In the genomic region with DNA sequence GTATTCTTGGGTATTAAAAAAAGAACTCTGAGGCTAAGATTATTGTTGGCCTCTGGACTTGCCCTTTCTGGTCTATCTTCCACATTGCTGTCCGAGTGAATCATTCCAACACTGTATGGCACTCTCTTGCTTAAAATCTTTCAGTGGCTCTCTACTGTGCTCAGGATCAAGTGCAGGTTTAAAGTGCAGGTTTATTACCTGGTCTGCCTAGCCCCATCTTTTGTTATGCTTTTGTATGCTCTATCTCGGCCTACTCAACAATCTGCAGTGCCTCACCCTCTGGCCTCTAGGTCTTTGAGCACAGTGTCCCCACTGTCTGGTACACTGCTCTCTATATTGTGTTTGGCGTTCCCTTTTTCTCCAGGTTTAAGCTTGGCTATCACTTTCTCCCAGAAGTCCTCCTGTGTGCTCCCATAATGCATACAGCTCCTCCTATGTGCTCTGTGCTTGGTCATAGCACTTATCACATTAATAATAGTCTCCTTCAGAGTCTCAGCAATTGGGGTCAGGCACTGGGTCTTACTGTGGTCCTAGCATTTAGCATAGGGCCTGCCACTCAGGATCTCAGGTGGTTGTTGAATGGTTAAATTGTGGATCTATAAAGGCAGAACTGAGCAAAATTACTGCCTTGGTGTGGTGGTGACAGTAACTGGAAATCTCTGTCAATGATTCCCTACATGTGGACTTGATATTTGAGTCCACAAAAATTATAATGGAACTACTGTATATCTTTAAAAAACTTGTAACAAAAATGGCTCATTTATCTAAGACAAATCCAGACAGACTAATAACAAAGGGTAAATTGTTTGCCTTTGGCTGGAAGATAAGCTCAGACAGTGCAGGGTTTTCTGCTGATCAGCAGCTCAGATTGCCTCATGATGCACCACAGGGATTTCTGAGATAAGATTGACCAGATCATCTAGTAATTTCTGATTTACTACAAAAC, we compare ENCODE assay signal across 18 cellular contexts. TPM values are rescaled to one million over a fixed set of nuclear protein-coding genes. Genes with fewer than 3 reads are reported as not detected.
A peak's percentile ranks its signal among the peaks of the same experiment; 100 is the strongest.
DNase-seq lines count a peak whose midpoint lies in the region; ATAC-seq, FAIRE-seq and TF ChIP-seq lines count a peak whose summit lies in the region.
"Had no signal": no experiment of that assay in that cellular context is flagged by ENCODE, and none has a peak within 500 bp of the region (broad histone marks: within the 10 kb centered on the region; RNA-seq: fewer than 3 reads in every experiment).

No MANE protein-coding gene starts in this region.

- H3K4me3 Mint-ChIP-seq in central memory CD8-positive, alpha-beta T cell: no peak overlapping the region
- H3K4me3 Mint-ChIP-seq in activated T-cell treated with anti-CD3 and anti-CD28 coated beads, Interleukin-2, amount 50 U/mL, for 4 hours: no peak overlapping the region
- H3K4me3 Mint-ChIP-seq: activated B cell treated with CpG ODN at 0.5 μM for 24 hours; activated naive CD4-positive, alpha-beta T cell treated with anti-CD3 and anti-CD28 coated beads, Interleukin-2, amount 50 U/mL, for 24 hours had no signal

- DNase-seq in NCI-H2227 (lab: John Stamatoyannopoulos, UW; ENCODE audit: unreplicated experiment): peak; percentile 36
- DNase-seq in central memory CD8-positive, alpha-beta T cell (ENCODE audit: low spot score in 2 of 2): no peak
- no peak for DNase-seq in left colon
- peak; percentile 33 for DNase-seq in small intestine
- no peak for DNase-seq in tibial nerve (ENCODE audit: low spot score in 2 of 2)
- DNase-seq in activated T-cell treated with anti-CD3 and anti-CD28 coated beads, Interleukin-2, amount 50 U/mL, for 4 hours: no peak
- DNase-seq in effector CD8-positive, alpha-beta T cell (lab: John Stamatoyannopoulos, UW): no peak
- DNase-seq: activated B cell treated with CpG ODN at 0.5 μM for 24 hours; activated CD8-positive, alpha-beta memory T cell treated with anti-CD3 and anti-CD28 coated beads, Interleukin-2, amount 50 U/mL, for 48 hours; MV-4-11; OCI-M1; psoas muscle; upper lobe of right lung had no signal

- no peaks in the 10 kb centered on the region for H3K9me3 ChIP-seq in small intestine (ENCODE audit: control insufficient read depth, low read depth)
- H3K9me3 ChIP-seq in tibial nerve: no peaks in the 10 kb centered on the region
- H3K9me3 ChIP-seq: psoas muscle, upper lobe of right lung had no signal

- H3K27me3 ChIP-seq in small intestine (ENCODE audit: control insufficient read depth in 2 of 2, insufficient read depth in 2 of 2, low read length in 2 of 2): no peaks in the 10 kb centered on the region
- H3K27me3 ChIP-seq in tibial nerve: no peaks in the 10 kb centered on the region
- H3K27me3 ChIP-seq: upper lobe of right lung had no signal

- TF ChIP-seq CTCF in tibial nerve (IDR thresholded peaks at IDR 0.05): no peak

- no peaks in the 10 kb centered on the region for H3K9me3 Mint-ChIP-seq in central memory CD8-positive, alpha-beta T cell
- no peaks in the 10 kb centered on the region for H3K9me3 Mint-ChIP-seq in activated T-cell treated with anti-CD3 and anti-CD28 coated beads, Interleukin-2, amount 50 U/mL, for 4 hours
- H3K9me3 Mint-ChIP-seq: activated B cell treated with CpG ODN at 0.5 μM for 24 hours; activated naive CD4-positive, alpha-beta T cell treated with anti-CD3 and anti-CD28 coated beads, Interleukin-2, amount 50 U/mL, for 24 hours had no signal

- H3K4me3 ChIP-seq in small intestine (ENCODE audit: low read depth in 1 of 2, low read length in 2 of 2) (no peak overlapping the region), tibial nerve (no peak overlapping the region)
- H3K4me3 ChIP-seq: psoas muscle, upper lobe of right lung had no signal

- H3K36me3 Mint-ChIP-seq in central memory CD8-positive, alpha-beta T cell (ENCODE audit: insufficient read depth): peaks cover 36% of the 10 kb centered on the region
- peaks cover 12% of the 10 kb centered on the region for H3K36me3 Mint-ChIP-seq in activated T-cell treated with anti-CD3 and anti-CD28 coated beads, Interleukin-2, amount 50 U/mL, for 4 hours (ENCODE audit: insufficient read depth)

- ATAC-seq in central memory CD8-positive, alpha-beta T cell (replicated peaks; ENCODE audit: extremely low read depth, poor library complexity, severe bottlenecking): no peak
- ATAC-seq in left colon: peak; percentile 60
- ATAC-seq in activated T-cell treated with anti-CD3 and anti-CD28 coated beads, Interleukin-2, amount 50 U/mL, for 4 hours: no peak
- ATAC-seq: psoas muscle, upper lobe of right lung had no signal

- H3K27ac ChIP-seq in small intestine (ENCODE audit: low read depth in 1 of 2, low read length in 1 of 2): no peak overlapping the region
- no peak overlapping the region for H3K27ac ChIP-seq in tibial nerve
- H3K27ac ChIP-seq: C4-2B, psoas muscle, upper lobe of right lung had no signal

- no peak for FAIRE-seq in small intestine (lab: Jason Lieb, UNC)
- FAIRE-seq: G401.6 had no signal

- H3K27ac Mint-ChIP-seq in central memory CD8-positive, alpha-beta T cell (ENCODE audit: low read depth): peak overlapping the region; percentile 50
- H3K27ac Mint-ChIP-seq: activated B cell treated with CpG ODN at 0.5 μM for 24 hours had no signal

- H3K4me1 ChIP-seq in small intestine (ENCODE audit: control insufficient read depth in 2 of 2, insufficient read depth in 1 of 2, low read depth in 1 of 2, low read length in 1 of 2) (no peaks in the 10 kb centered on the region), tibial nerve (peaks cover 0 to 13% (median 3%) of the 10 kb centered on the region in 4 donors)
- H3K4me1 ChIP-seq: psoas muscle, upper lobe of right lung had no signal

- H3K36me3 ChIP-seq in small intestine (ENCODE audit: control insufficient read depth in 2 of 2, insufficient read depth in 2 of 2, low read length in 2 of 2) (peaks cover 3 to 8% of the 10 kb centered on the region in 2 donors), tibial nerve (peaks cover 0 to 47% (median 4%) of the 10 kb centered on the region in 3 donors)

- 21 to 70% (median 42%) methylated on average over 3 of the region's 3 CpGs for WGBS in small intestine, 3 donors
- WGBS in tibial nerve, 2 donors: 61 to 65% methylated on average over 3 of the region's 3 CpGs

- no peaks in the 10 kb centered on the region for H3K27me3 Mint-ChIP-seq in central memory CD8-positive, alpha-beta T cell
- no peaks in the 10 kb centered on the region for H3K27me3 Mint-ChIP-seq in activated T-cell treated with anti-CD3 and anti-CD28 coated beads, Interleukin-2, amount 50 U/mL, for 4 hours (ENCODE audit: low read depth)
- H3K27me3 Mint-ChIP-seq: activated B cell treated with CpG ODN at 0.5 μM for 24 hours; activated naive CD4-positive, alpha-beta T cell treated with anti-CD3 and anti-CD28 coated beads, Interleukin-2, amount 50 U/mL, for 24 hours had no signal

- intact Hi-C loops in left colon (cut with DNase I, micrococcal nuclease): no loop called here

- H3K4me1 Mint-ChIP-seq in central memory CD8-positive, alpha-beta T cell: no peaks in the 10 kb centered on the region
- no peaks in the 10 kb centered on the region for H3K4me1 Mint-ChIP-seq in activated T-cell treated with anti-CD3 and anti-CD28 coated beads, Interleukin-2, amount 50 U/mL, for 4 hours (ENCODE audit: low read depth)
- H3K4me1 Mint-ChIP-seq: activated naive CD4-positive, alpha-beta T cell treated with anti-CD3 and anti-CD28 coated beads, Interleukin-2, amount 50 U/mL, for 24 hours had no signal

- no peak for TF ChIP-seq EP300 in tibial nerve (IDR thresholded peaks at IDR 0.05)

- TF ChIP-seq POLR2A in tibial nerve (IDR thresholded peaks at IDR 0.05): no peak

RNA-seq across cellular contexts. Expression of gene LDLRAD1, which starts 10.6 kb away (rescaled TPM):
- total RNA-seq in left colon (not detected), tibial nerve (not detected)
- not detected for polyA plus RNA-seq in small intestine
- total RNA-seq in activated T-cell treated with anti-CD3 and anti-CD28 coated beads, Interleukin-2, amount 50 U/mL, for 4 hours: not detected
- total RNA-seq: activated B cell treated with CpG ODN at 0.5 μM for 24 hours, chondrocyte, mesenteric fat pad, psoas muscle had no signal
- polyA plus RNA-seq: psoas muscle had no signal

RNA-seq across cellular contexts. Expression of gene TMEM59, which starts 24.4 kb away (rescaled TPM):
- total RNA-seq in left colon (1,000 to 10,000 TPM in 1 of 2 donors, 100 to 1,000 TPM in 1; 782 to 1,105 TPM), tibial nerve (100 to 1,000 TPM; 145 to 304 (median 189) TPM)
- 100 to 1,000 TPM; 156 to 266 (median 158) TPM for polyA plus RNA-seq in small intestine
- total RNA-seq in activated T-cell treated with anti-CD3 and anti-CD28 coated beads, Interleukin-2, amount 50 U/mL, for 4 hours: 100 to 1,000 TPM in 1 of 3 donors, 10 to 100 TPM in 2; 86.8 to 102 (median 89.9) TPM

RNA-seq across cellular contexts. Expression of gene TCEANC2, which starts 24.8 kb away (rescaled TPM):
- 1 to 10 TPM; 3.4 to 4.4 TPM for total RNA-seq in left colon
- 1 to 10 TPM; 1.3 to 2.4 (median 1.4) TPM for polyA plus RNA-seq in small intestine
- 1 to 10 TPM; 3.0 to 9.0 (median 5.5) TPM for total RNA-seq in tibial nerve
- 1 to 10 TPM; 4.6 to 6.8 (median 5.4) TPM for total RNA-seq in activated T-cell treated with anti-CD3 and anti-CD28 coated beads, Interleukin-2, amount 50 U/mL, for 4 hours

Comparison
In these comparisons a context has a peak if more than half of its experiments do, and no peak if none do; other contexts are left out.
1. DNase-seq: peak in NCI-H2227 (single experiment) and small intestine (single experiment); none in central memory CD8-positive, alpha-beta T cell (0 of 2), left colon (0 of 2), tibial nerve (0 of 2), activated T-cell treated with anti-CD3 and anti-CD28 coated beads, Interleukin-2, amount 50 U/mL, for 4 hours (single experiment) and effector CD8-positive, alpha-beta T cell (single experiment).